In genomic region chr1:24898152-24898908, GRCh38 we compare ENCODE assay signal across 7 cellular contexts. TPM values are rescaled to one million over a fixed set of nuclear protein-coding genes. Genes with fewer than 3 reads are reported as not detected.
DNase-seq lines count a peak whose midpoint lies in the region; ATAC-seq and TF ChIP-seq lines count a peak whose summit lies in the region.

No MANE protein-coding gene starts in this region.

- H3K27me3 ChIP-seq in MM.1S (replicated peaks; ENCODE audit: insufficient read depth, low read length) (no peaks in the 10 kb centered on the region), fibroblast of lung (ENCODE audit: control insufficient read depth, insufficient read depth, low read length) (peaks cover 3% of the 10 kb centered on the region), neural cell (ENCODE audit: insufficient read depth, low read depth, low read length) (no peaks in the 10 kb centered on the region)

- H3K9me3 Mint-ChIP-seq in activated CD4-positive, alpha-beta memory T cell treated with anti-CD3 and anti-CD28 coated beads, Interleukin-2, amount 10 ng/mL, durations not matched to agents 7 days and 5 days, result no peaks in the 10 kb centered on the region

- POLR2A ChIA-PET in activated CD4-positive, alpha-beta memory T cell treated with anti-CD3 and anti-CD28 coated beads, Interleukin-2, amount 10 ng/mL, durations not matched to agents 7 days and 5 days (lab: Charles Lee), result interaction anchor here (0.6 to 2.2 kb wide), 8 partner anchors 10 to 198 kb away, joined by 3 to 5 read pairs (median 4); no protein-coding TSS in a partner anchor

- no peak overlapping the region for H3K4me2 ChIP-seq in MM.1S (ENCODE audit: low read depth, low read length)
- no peak overlapping the region for H3K4me2 ChIP-seq in fibroblast of lung (ENCODE audit: extremely low read depth, insufficient read depth, low read length)
- no peak overlapping the region for H3K4me2 ChIP-seq in neural cell (ENCODE audit: low read length)

- H4K20me1 ChIP-seq in MM.1S (ENCODE audit: insufficient read depth, low read length) (no peaks in the 10 kb centered on the region), fibroblast of lung (ENCODE audit: control insufficient read depth, extremely low read depth, insufficient read depth, low read length) (no peaks in the 10 kb centered on the region), neural cell (ENCODE audit: insufficient read depth) (no peaks in the 10 kb centered on the region)

- TF ChIP-seq CTCF in GM12872 (IDR thresholded peaks at IDR 0.05; ENCODE audit: insufficient read depth, low read depth, low read length) (peak; percentile 94), MM.1S (IDR thresholded peaks at IDR 0.05; ENCODE audit: low read length) (peak; percentile 77), fibroblast of lung (conservative IDR thresholded peaks at IDR 0.05 in 1 of 2, IDR thresholded peaks at IDR 0.05 in 1 of 2; ENCODE audit: low read depth in 1 of 2, low read length in 2 of 2) (peak; percentile 66 to 83), neural cell (IDR thresholded peaks at IDR 0.05; ENCODE audit: poor library complexity, severe bottlenecking) (peak; percentile 26)

- H3K4me1 ChIP-seq in MM.1S (ENCODE audit: low read length) (no peaks in the 10 kb centered on the region), fibroblast of lung (ENCODE audit: control insufficient read depth, extremely low read depth, insufficient read depth, low read length) (no peaks in the 10 kb centered on the region)

- H3K79me2 ChIP-seq in MM.1S (ENCODE audit: low read length), result no peaks in the 10 kb centered on the region
- H3K79me2 ChIP-seq in fibroblast of lung (ENCODE audit: control insufficient read depth, insufficient read depth, low read length), result no peaks in the 10 kb centered on the region
- no peaks in the 10 kb centered on the region for H3K79me2 ChIP-seq in neural cell (replicated peaks; ENCODE audit: insufficient read depth, low read length)

- H3K9me2 ChIP-seq in MM.1S (replicated peaks; ENCODE audit: insufficient read depth, low read length), result no peaks in the 10 kb centered on the region
- H3K9me2 ChIP-seq in neural cell (ENCODE audit: insufficient read depth, low read length), result no peaks in the 10 kb centered on the region

- H3K9me3 ChIP-seq in MM.1S (replicated peaks; ENCODE audit: insufficient read depth, low read length), result no peaks in the 10 kb centered on the region
- no peaks in the 10 kb centered on the region for H3K9me3 ChIP-seq in fibroblast of lung (ENCODE audit: control insufficient read depth, insufficient read depth, low read depth, low read length)
- H3K9me3 ChIP-seq in neural cell (ENCODE audit: low read length), result no peaks in the 10 kb centered on the region

- TF ChIP-seq EP300 in neural cell (conservative IDR thresholded peaks at IDR 0.05; ENCODE audit: poor library complexity, severe bottlenecking), result no peak

- no peak overlapping the region for H2AFZ ChIP-seq in MM.1S (ENCODE audit: low read length)
- H2AFZ ChIP-seq in fibroblast of lung (ENCODE audit: low read length), result no peak overlapping the region
- H2AFZ ChIP-seq in neural cell (ENCODE audit: low read depth, low read length), result no peak overlapping the region

- H3K36me3 ChIP-seq in MM.1S (replicated peaks; ENCODE audit: insufficient read depth, low read length) (no peaks in the 10 kb centered on the region), fibroblast of lung (ENCODE audit: control insufficient read depth, insufficient read depth, low read length) (no peaks in the 10 kb centered on the region), neural cell (ENCODE audit: insufficient read depth, low read length) (no peaks in the 10 kb centered on the region)

- H3K9ac ChIP-seq in MM.1S (ENCODE audit: low read length), result no peak overlapping the region
- H3K9ac ChIP-seq in fibroblast of lung (ENCODE audit: insufficient read depth, low read length), result no peak overlapping the region
- H3K9ac ChIP-seq in neural cell (ENCODE audit: low read length), result no peak overlapping the region

- peaks cover 13% of the 10 kb centered on the region for H3K4me1 Mint-ChIP-seq in activated CD4-positive, alpha-beta memory T cell treated with anti-CD3 and anti-CD28 coated beads, Interleukin-2, amount 10 ng/mL, durations not matched to agents 7 days and 5 days

- H3K4me3 ChIP-seq in MM.1S (ENCODE audit: low read length) (no peak overlapping the region), fibroblast of lung (replicated peaks in 1 of 4; ENCODE audit: control extremely low read depth in 1 of 4, insufficient read depth in 1 of 4, low read depth in 3 of 4, low read length in 4 of 4) (no peak overlapping the region), neural cell (ENCODE audit: low read length) (no peak overlapping the region)

- no peaks in the 10 kb centered on the region for H3K27me3 Mint-ChIP-seq in activated CD4-positive, alpha-beta memory T cell treated with anti-CD3 and anti-CD28 coated beads, Interleukin-2, amount 10 ng/mL, durations not matched to agents 7 days and 5 days

- no peak for ATAC-seq in HG03159 (IDR thresholded peaks at IDR 0.05; ENCODE audit: unreplicated experiment)
- ATAC-seq in GM18511 (IDR thresholded peaks at IDR 0.05; ENCODE audit: unreplicated experiment), result no peak

- peak overlapping the region; percentile 61 for H3K27ac Mint-ChIP-seq in activated CD4-positive, alpha-beta memory T cell treated with anti-CD3 and anti-CD28 coated beads, Interleukin-2, amount 10 ng/mL, durations not matched to agents 7 days and 5 days

- CTCF ChIA-PET in activated CD4-positive, alpha-beta memory T cell treated with anti-CD3 and anti-CD28 coated beads, Interleukin-2, amount 10 ng/mL, durations not matched to agents 7 days and 5 days (lab: Charles Lee), result interaction anchor here (0.7 to 5.8 kb wide), 8 partner anchors 26 to 307 kb away, joined by 3 to 36 read pairs (median 4); no protein-coding TSS in a partner anchor

- no peak for TF ChIP-seq RAD21 in neural cell (conservative IDR thresholded peaks at IDR 0.05)

- no peak overlapping the region for H3K4me3 Mint-ChIP-seq in activated CD4-positive, alpha-beta memory T cell treated with anti-CD3 and anti-CD28 coated beads, Interleukin-2, amount 10 ng/mL, durations not matched to agents 7 days and 5 days

- DNase-seq in MM.1S, result no peak
- DNase-seq in activated CD4-positive, alpha-beta memory T cell treated with anti-CD3 and anti-CD28 coated beads, Interleukin-2, amount 10 ng/mL, durations not matched to agents 7 days and 5 days, result peak; percentile 58
- peak in 1 of 2 donors; percentile 16 for DNase-seq in fibroblast of lung (ENCODE audit: low read depth in 2 of 2)

- no peaks in the 10 kb centered on the region for H3F3A ChIP-seq in MM.1S (ENCODE audit: insufficient read depth, low read length)
- no peaks in the 10 kb centered on the region for H3F3A ChIP-seq in neural cell (ENCODE audit: insufficient read depth, low read length, poor library complexity, severe bottlenecking)

- H3K27ac ChIP-seq in MM.1S (ENCODE audit: low read length) (no peak overlapping the region), fibroblast of lung (ENCODE audit: insufficient read depth, low read length) (no peak overlapping the region), neural cell (ENCODE audit: low read length) (no peak overlapping the region)

- H3K36me3 Mint-ChIP-seq in activated CD4-positive, alpha-beta memory T cell treated with anti-CD3 and anti-CD28 coated beads, Interleukin-2, amount 10 ng/mL, durations not matched to agents 7 days and 5 days (ENCODE audit: low read depth), result peaks cover 37% of the 10 kb centered on the region

TF ChIP-seq in neural cell, 6 proteins besides CTCF, POLR2A, EP300 and RAD21:
- TF ChIP-seq, protein P1, sequence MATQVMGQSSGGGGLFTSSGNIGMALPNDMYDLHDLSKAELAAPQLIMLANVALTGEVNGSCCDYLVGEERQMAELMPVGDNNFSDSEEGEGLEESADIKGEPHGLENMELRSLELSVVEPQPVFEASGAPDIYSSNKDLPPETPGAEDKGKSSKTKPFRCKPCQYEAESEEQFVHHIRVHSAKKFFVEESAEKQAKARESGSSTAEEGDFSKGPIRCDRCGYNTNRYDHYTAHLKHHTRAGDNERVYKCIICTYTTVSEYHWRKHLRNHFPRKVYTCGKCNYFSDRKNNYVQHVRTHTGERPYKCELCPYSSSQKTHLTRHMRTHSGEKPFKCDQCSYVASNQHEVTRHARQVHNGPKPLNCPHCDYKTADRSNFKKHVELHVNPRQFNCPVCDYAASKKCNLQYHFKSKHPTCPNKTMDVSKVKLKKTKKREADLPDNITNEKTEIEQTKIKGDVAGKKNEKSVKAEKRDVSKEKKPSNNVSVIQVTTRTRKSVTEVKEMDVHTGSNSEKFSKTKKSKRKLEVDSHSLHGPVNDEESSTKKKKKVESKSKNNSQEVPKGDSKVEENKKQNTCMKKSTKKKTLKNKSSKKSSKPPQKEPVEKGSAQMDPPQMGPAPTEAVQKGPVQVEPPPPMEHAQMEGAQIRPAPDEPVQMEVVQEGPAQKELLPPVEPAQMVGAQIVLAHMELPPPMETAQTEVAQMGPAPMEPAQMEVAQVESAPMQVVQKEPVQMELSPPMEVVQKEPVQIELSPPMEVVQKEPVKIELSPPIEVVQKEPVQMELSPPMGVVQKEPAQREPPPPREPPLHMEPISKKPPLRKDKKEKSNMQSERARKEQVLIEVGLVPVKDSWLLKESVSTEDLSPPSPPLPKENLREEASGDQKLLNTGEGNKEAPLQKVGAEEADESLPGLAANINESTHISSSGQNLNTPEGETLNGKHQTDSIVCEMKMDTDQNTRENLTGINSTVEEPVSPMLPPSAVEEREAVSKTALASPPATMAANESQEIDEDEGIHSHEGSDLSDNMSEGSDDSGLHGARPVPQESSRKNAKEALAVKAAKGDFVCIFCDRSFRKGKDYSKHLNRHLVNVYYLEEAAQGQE (IDR thresholded peaks at IDR 0.05; ENCODE audit: borderline replicate concordance), result no peak
- TF ChIP-seq SMC3 (conservative IDR thresholded peaks at IDR 0.05; ENCODE audit: poor library complexity), result no peak
- TF ChIP-seq MXI1 (conservative IDR thresholded peaks at IDR 0.05; ENCODE audit: poor library complexity, severe bottlenecking), result no peak
- TF ChIP-seq EZH2 (IDR thresholded peaks at IDR 0.05; ENCODE audit: borderline replicate concordance, insufficient read depth, low read length, poor library complexity, severe bottlenecking), result no peak
- TF ChIP-seq POLR2AphosphoS5 (IDR thresholded peaks at IDR 0.05), result no peak
- no peak for TF ChIP-seq TAF1 (IDR thresholded peaks at IDR 0.05; ENCODE audit: low read depth)

RNA-seq across cellular contexts. Expression of gene RUNX3, which starts 31.7 kb away (rescaled TPM):
- total RNA-seq in activated CD4-positive, alpha-beta memory T cell treated with anti-CD3 and anti-CD28 coated beads, Interleukin-2, amount 10 ng/mL, durations not matched to agents 7 days and 5 days, result 100 to 1,000 TPM; 177 to 183 TPM
- total RNA-seq in fibroblast of lung, result 0.26 and 0.66 TPM in 2 replicates
- polyA plus RNA-seq in fibroblast of lung (0.48 and 1.8 TPM in 2 replicates), neural cell (not detected in 2 replicates)
- polyA plus RNA-seq in fibroblast of lung (2012), result 1.9 and 4.9 TPM in 2 replicates
- polyA minus RNA-seq in fibroblast of lung (ENCODE audit: low replicate concordance) (0.51 and 8.1 TPM in 2 replicates), neural cell (not detected in 2 replicates)

Comparison
In these comparisons a context has a peak if more than half of its experiments do, and no peak if none do; other contexts are left out.
1. CTCF ChIP-seq: peak in every context shown above with its lines; median percentile 94 in GM12872; 77 in MM.1S; 74 in fibroblast of lung; 26 in neural cell.
2. RNA of gene RUNX3, which starts 31.7 kb away (total RNA-seq): 177 to 183 TPM in activated CD4-positive, alpha-beta memory T cell treated with anti-CD3 and anti-CD28 coated beads, Interleukin-2, amount 10 ng/mL, durations not matched to agents 7 days and 5 days; 0.26 to 0.66 TPM in fibroblast of lung; every median in the first group is over 100 times any median in the second.